ENCODE assay signal across 17 cellular contexts in the genomic region with DNA sequence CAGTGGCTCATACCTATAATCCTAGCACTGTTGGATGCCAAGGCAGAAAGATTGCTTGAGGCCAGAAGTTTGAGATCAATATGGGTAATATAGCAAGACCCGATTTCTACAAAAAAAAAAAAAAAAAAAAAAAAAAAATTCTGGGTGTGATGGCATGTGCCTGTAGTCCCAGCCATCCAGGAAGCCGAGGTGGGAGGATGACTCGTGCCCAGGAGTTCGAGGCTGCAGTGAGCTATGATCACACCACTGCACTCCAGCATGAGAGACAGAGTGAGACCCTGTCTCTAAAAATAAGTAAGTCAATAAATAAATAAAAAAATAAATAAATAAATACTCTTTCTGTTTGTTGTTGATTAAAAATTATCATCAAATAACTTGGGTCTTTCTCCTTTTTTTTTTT.
DNase-seq lines count a peak whose midpoint lies in the region; ATAC-seq lines count a peak whose summit lies in the region.
"Had no signal": no experiment of that assay in that cellular context is flagged by ENCODE, and none has a peak within 500 bp of the region (broad histone marks: within the 10 kb centered on the region; RNA-seq: fewer than 3 reads in every experiment).

No MANE protein-coding gene starts in this region.

- CTCF ChIA-PET in activated CD4-positive, alpha-beta T cell treated with anti-CD3 and anti-CD28 coated beads for 36 hours (lab: Charles Lee) = no interaction called here

- no peaks in the 10 kb centered on the region for H3K27me3 Mint-ChIP-seq in activated CD4-positive, alpha-beta T cell treated with anti-CD3 and anti-CD28 coated beads for 36 hours

- no peaks in the 10 kb centered on the region for H3K4me1 Mint-ChIP-seq in activated CD4-positive, alpha-beta T cell treated with anti-CD3 and anti-CD28 coated beads for 36 hours
- H3K4me1 Mint-ChIP-seq: IgD-negative memory B cell had no signal

- H3K9me3 Mint-ChIP-seq in activated CD4-positive, alpha-beta T cell treated with anti-CD3 and anti-CD28 coated beads for 36 hours (ENCODE audit: low read depth) = no peaks in the 10 kb centered on the region
- H3K9me3 Mint-ChIP-seq: IgD-negative memory B cell had no signal

- intact Hi-C loops in activated CD4-positive, alpha-beta T cell treated with anti-CD3 and anti-CD28 coated beads for 36 hours (cut with DNase I, micrococcal nuclease) = no loop called here

- ATAC-seq in activated CD4-positive, alpha-beta T cell treated with anti-CD3 and anti-CD28 coated beads for 36 hours = no peak
- ATAC-seq in GM18867 (IDR thresholded peaks at IDR 0.05; ENCODE audit: unreplicated experiment) = no peak

- H3K36me3 Mint-ChIP-seq in activated CD4-positive, alpha-beta T cell treated with anti-CD3 and anti-CD28 coated beads for 36 hours (ENCODE audit: low read depth) = no peaks in the 10 kb centered on the region
- H3K36me3 Mint-ChIP-seq: IgD-negative memory B cell had no signal

- H3K27ac Mint-ChIP-seq in activated CD4-positive, alpha-beta T cell treated with anti-CD3 and anti-CD28 coated beads for 36 hours = no peak overlapping the region
- H3K27ac Mint-ChIP-seq: IgD-negative memory B cell had no signal

- POLR2A ChIA-PET in activated CD4-positive, alpha-beta T cell treated with anti-CD3 and anti-CD28 coated beads for 36 hours (lab: Charles Lee) = no interaction called here

- H3K4me3 Mint-ChIP-seq in activated CD4-positive, alpha-beta T cell treated with anti-CD3 and anti-CD28 coated beads for 36 hours = no peak overlapping the region

- peak; percentile 24 for DNase-seq in activated CD4-positive, alpha-beta T cell treated with anti-CD3 and anti-CD28 coated beads for 36 hours
- no peak for DNase-seq in activated CD4-positive, alpha-beta T cell treated with anti-CD3 and anti-CD28 coated beads for 1 hour
- DNase-seq in EL = peak; percentile 11
- DNase-seq in M059J (ENCODE audit: low read depth) = peak; percentile 28
- DNase-seq in islet precursor cell = peak; percentile 61
- no peak for DNase-seq in activated effector memory CD4-positive, alpha-beta T cell treated with Interleukin-2 at 50 U/mL for 16 hours
- DNase-seq in Kasumi-1 (lab: John Stamatoyannopoulos, UW) = no peak
- DNase-seq: 8988T, H7, Karpas-422, NCI-H1105 treated with DMSO at 0.1 percent for 48 hours, NCI-H1694 treated with DMSO at 0.1 percent for 48 hours, NCI-H2107, NCI-H524, PC-9 had no signal

Comparison
In these comparisons a context has a peak if more than half of its experiments do, and no peak if none do; other contexts are left out.
1. DNase-seq: peak in activated CD4-positive, alpha-beta T cell treated with anti-CD3 and anti-CD28 coated beads for 36 hours (single experiment), EL (single experiment), M059J (single experiment) and islet precursor cell (single experiment); none in activated CD4-positive, alpha-beta T cell treated with anti-CD3 and anti-CD28 coated beads for 1 hour (single experiment), activated effector memory CD4-positive, alpha-beta T cell treated with Interleukin-2 at 50 U/mL for 16 hours (single experiment) and Kasumi-1 (0 of 2).